Comparison of ENCODE assay signal across 8 cellular contexts in genomic region chr1:30907641-30908445, GRCh38. TPM values are rescaled to one million over a fixed set of nuclear protein-coding genes. Genes with fewer than 3 reads are reported as not detected.
DNase-seq lines count a peak whose midpoint lies in the region; ATAC-seq and TF ChIP-seq lines count a peak whose summit lies in the region.

No MANE protein-coding gene starts in this region.

- TF ChIP-seq CTCF in breast epithelium (IDR thresholded peaks at IDR 0.05) (no peak), lung (IDR thresholded peaks at IDR 0.05; ENCODE audit: control extremely low read depth, extremely low read depth) (no peak), thyroid gland (IDR thresholded peaks at IDR 0.05) (no peak)

- no peaks in the 10 kb centered on the region for H3K9me3 Mint-ChIP-seq in T-helper 1 cell treated with Interleukin-12 subunit alpha and Interleukin-12 subunit beta and Interleukin-4 antibody, amounts not matched to agents 30 μg/mL and 1 μg/mL, for 36 hours

- peaks cover 12% of the 10 kb centered on the region for H3K4me1 Mint-ChIP-seq in T-helper 1 cell treated with Interleukin-12 subunit alpha and Interleukin-12 subunit beta and Interleukin-4 antibody, amounts not matched to agents 30 μg/mL and 1 μg/mL, for 36 hours (ENCODE audit: low read depth)

- no peaks in the 10 kb centered on the region for H3K36me3 ChIP-seq in breast epithelium
- no peaks in the 10 kb centered on the region for H3K36me3 ChIP-seq in lung (ENCODE audit: control insufficient read depth in 2 of 2, insufficient read depth in 2 of 2, low read length in 2 of 2)
- H3K36me3 ChIP-seq in thyroid gland: no peaks in the 10 kb centered on the region

- H3K4me3 ChIP-seq in breast epithelium (peak overlapping the region; percentile 51 to 75 (median 67)), lung (peak overlapping the region; percentile 55), thyroid gland (replicated peaks in 1 of 3) (peak overlapping the region in 2 of 3 donors; percentile 0 to 37)

- peak overlapping the region; percentile 82 to 87 for H3K27ac ChIP-seq in breast epithelium
- peak overlapping the region in 1 of 2 donors; percentile 32 for H3K27ac ChIP-seq in lung (ENCODE audit: low read depth in 1 of 2, low read length in 1 of 2)
- no peak overlapping the region for H3K27ac ChIP-seq in thyroid gland

- in situ Hi-C loops in KBM-7 (cut with MboI; ENCODE audit: low pct_unique_long_range_greater_than_20kb, low sequenced_read_pairs): no loop called here

- no peak for TF ChIP-seq POLR2A in breast epithelium (IDR thresholded peaks at IDR 0.05)
- no peak for TF ChIP-seq POLR2A in thyroid gland (IDR thresholded peaks at IDR 0.05)

- H3K27me3 Mint-ChIP-seq in T-helper 1 cell treated with Interleukin-12 subunit alpha and Interleukin-12 subunit beta and Interleukin-4 antibody, amounts not matched to agents 30 μg/mL and 1 μg/mL, for 36 hours (ENCODE audit: low read depth): peaks cover 67% of the 10 kb centered on the region

- H3K27ac Mint-ChIP-seq in T-helper 1 cell treated with Interleukin-12 subunit alpha and Interleukin-12 subunit beta and Interleukin-4 antibody, amounts not matched to agents 30 μg/mL and 1 μg/mL, for 36 hours: no peak overlapping the region

- peak overlapping the region; percentile 74 for H3K4me3 Mint-ChIP-seq in T-helper 1 cell treated with Interleukin-12 subunit alpha and Interleukin-12 subunit beta and Interleukin-4 antibody, amounts not matched to agents 30 μg/mL and 1 μg/mL, for 36 hours

- H3K9me3 ChIP-seq in breast epithelium: no peaks in the 10 kb centered on the region
- H3K9me3 ChIP-seq in lung (ENCODE audit: control insufficient read depth in 2 of 2, insufficient read depth in 1 of 2, low read length in 1 of 2): no peaks in the 10 kb centered on the region
- H3K9me3 ChIP-seq in thyroid gland: no peaks in the 10 kb centered on the region

- no peak for ATAC-seq in lung (ENCODE audit: insufficient read depth, low FRiP score)

- no peak for DNase-seq in T-helper 1 cell
- no peak for DNase-seq in breast epithelium (ENCODE audit: low spot score in 2 of 2)
- no peak for DNase-seq in lung (ENCODE audit: low spot score)
- peak in 1 of 2 donors; percentile 15 for DNase-seq in thyroid gland
- no peak for DNase-seq in NCI-H69 (lab: John Stamatoyannopoulos, UW)
- DNase-seq in KBM-7: no peak
- DNase-seq in pons (ENCODE audit: low spot score): no peak

- intact Hi-C loops in breast epithelium (cut with DNase I; ENCODE audit: low total_unique reads): no loop called here
- intact Hi-C loops in thyroid gland (cut with DNase I): no loop called here

- WGBS in lung, 2 donors: 6% methylated on average over 56 to 63 of the region's 64 CpGs
- WGBS in thyroid gland, 2 donors: 22 to 33% methylated on average over 15 to 24 of the region's 64 CpGs

- H3K36me3 Mint-ChIP-seq in T-helper 1 cell treated with Interleukin-12 subunit alpha and Interleukin-12 subunit beta and Interleukin-4 antibody, amounts not matched to agents 30 μg/mL and 1 μg/mL, for 36 hours (ENCODE audit: low read depth): no peaks in the 10 kb centered on the region

- H3K27me3 ChIP-seq in breast epithelium: no peaks in the 10 kb centered on the region
- no peaks in the 10 kb centered on the region for H3K27me3 ChIP-seq in lung (ENCODE audit: control insufficient read depth, insufficient read depth)
- H3K27me3 ChIP-seq in thyroid gland: no peaks in the 10 kb centered on the region

- peaks cover under 1 to 1% of the 10 kb centered on the region in 2 donors for H3K4me1 ChIP-seq in breast epithelium
- H3K4me1 ChIP-seq in lung (ENCODE audit: control insufficient read depth in 2 of 2, insufficient read depth in 2 of 2, low read length in 2 of 2): peaks cover 0 to 25% of the 10 kb centered on the region in 2 donors
- peaks cover 19 to 39% of the 10 kb centered on the region in 2 donors for H3K4me1 ChIP-seq in thyroid gland

RNA-seq across cellular contexts. Expression of gene SDC3, which starts 0.7 kb away (rescaled TPM):
- total RNA-seq in breast epithelium (10 to 100 TPM; 16.5 to 37.8 (median 26.2) TPM), lung (10 to 100 TPM; 23.9 to 41.8 TPM), thyroid gland (10 to 100 TPM; 13.2 to 19.5 (median 15.9) TPM)
- 10 to 100 TPM; 21.2 to 23.5 TPM for polyA plus RNA-seq in lung

Comparison
In these comparisons a context has a peak if more than half of its experiments do, and no peak if none do; other contexts are left out.
1. H3K27ac ChIP-seq: peak in breast epithelium (2 of 2); none in thyroid gland (0 of 3).
2. Peak in every context shown above with its lines, with median percentiles within 50 percentile points of each other: H3K4me3 ChIP-seq.